Comparison of ENCODE assay signal across 11 cellular contexts in the genomic region with DNA sequence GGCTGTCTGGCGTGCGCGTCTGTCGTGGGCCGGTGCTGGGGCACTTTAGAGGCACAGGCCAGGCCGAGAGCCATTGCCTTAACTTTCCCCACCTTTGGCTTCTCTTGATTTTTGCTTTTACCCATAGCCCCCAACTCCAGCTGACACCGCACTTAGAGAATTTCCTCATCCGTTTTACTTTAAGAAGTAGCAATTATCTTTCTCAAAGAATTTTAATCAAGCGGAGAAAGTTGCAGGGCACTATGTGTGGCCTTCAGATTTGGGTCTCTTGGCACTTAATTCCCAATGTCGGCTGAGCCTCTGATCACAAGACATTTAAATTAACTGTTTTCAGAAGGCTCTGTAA. TPM values are rescaled to one million over a fixed set of nuclear protein-coding genes. Genes with fewer than 3 reads are reported as not detected.
DNase-seq lines count a peak whose midpoint lies in the region; ATAC-seq and TF ChIP-seq lines count a peak whose summit lies in the region.
"Had no signal": no experiment of that assay in that cellular context is flagged by ENCODE, and none has a peak within 500 bp of the region (broad histone marks: within the 10 kb centered on the region; RNA-seq: fewer than 3 reads in every experiment).

No MANE protein-coding gene starts in this region.

- peak overlapping the region; percentile 44 to 57 for H3K4me3 Mint-ChIP-seq in effector memory CD8-positive, alpha-beta T cell
- H3K4me3 Mint-ChIP-seq in naive B cell, result peak overlapping the region in 7 of 8 donors; percentile 42 to 80 (median 61)

- peaks cover 0 to 14% (median 0%) of the 10 kb centered on the region in 9 donors for H3K4me1 ChIP-seq in heart right ventricle
- H3K4me1 ChIP-seq in vagina, result peaks cover 7% of the 10 kb centered on the region
- H3K4me1 ChIP-seq in aorta (ENCODE audit: control insufficient read depth in 1 of 2, insufficient read depth in 2 of 2, low read length in 2 of 2), result no peaks in the 10 kb centered on the region
- peaks cover 2% of the 10 kb centered on the region for H3K4me1 ChIP-seq in ovary (ENCODE audit: insufficient read depth)

- TF ChIP-seq CTCF in heart right ventricle (IDR thresholded peaks at IDR 0.05) (no peak), vagina (IDR thresholded peaks at IDR 0.05) (no peak), ovary (IDR thresholded peaks at IDR 0.05) (no peak)

- ATAC-seq in heart right ventricle (no peak), left ventricle myocardium superior (no peak), naive B cell (ENCODE audit: low read depth in 2 of 2) (no peak), GM21367 (IDR thresholded peaks at IDR 0.05; ENCODE audit: unreplicated experiment) (no peak), aorta (ENCODE audit: low FRiP score) (no peak)
- ATAC-seq in effector memory CD8-positive, alpha-beta T cell (replicated peaks), result no peak

- peaks cover 18 to 95% (median 71%) of the 10 kb centered on the region in 7 donors for H3K27me3 ChIP-seq in heart right ventricle
- H3K27me3 ChIP-seq in vagina, result no peaks in the 10 kb centered on the region
- peaks cover 0 to 2% of the 10 kb centered on the region in 2 donors for H3K27me3 ChIP-seq in aorta (ENCODE audit: control insufficient read depth in 1 of 2, insufficient read depth in 2 of 2, low read length in 1 of 2)
- H3K27me3 ChIP-seq in ovary, result no peaks in the 10 kb centered on the region

- intact Hi-C loops in heart right ventricle (cut with DNase I), result no loop called here
- intact Hi-C loops in left ventricle myocardium superior (cut with micrococcal nuclease), result no loop called here
- intact Hi-C loops in vagina (cut with DNase I), result no loop called here
- intact Hi-C loops in aorta (cut with DNase I), result loop anchor here in 1 of 2 donors (10.0 kb wide), 1 partner anchor 1266 kb away; no protein-coding TSS in a partner anchor
- intact Hi-C loops in ovary (cut with DNase I), result no loop called here

- no peak for TF ChIP-seq EP300 in ovary (IDR thresholded peaks at IDR 0.05)

- H3K27ac ChIP-seq in heart right ventricle, result no peak overlapping the region
- H3K27ac ChIP-seq in vagina, result peak overlapping the region; percentile 50
- no peak overlapping the region for H3K27ac ChIP-seq in aorta (ENCODE audit: low read depth in 1 of 2, low read length in 2 of 2)
- H3K27ac ChIP-seq in ovary, result no peak overlapping the region

- DNase-seq in heart right ventricle, result no peak
- DNase-seq in left ventricle myocardium superior, result no peak
- DNase-seq in effector memory CD8-positive, alpha-beta T cell, result no peak
- DNase-seq in naive B cell, result no peak
- DNase-seq in vagina (ENCODE audit: extremely low spot score in 2 of 2), result no peak
- no peak for DNase-seq in aorta
- no peak for DNase-seq in ovary
- DNase-seq: BE2C; SHP77; stimulated activated CD4-positive, alpha-beta T cell treated with anti-CD3 and anti-CD28 coated beads, Interleukin-4, amount 100 ng/mL, for 1 hour had no signal

- H3K36me3 ChIP-seq in heart right ventricle (no peaks in the 10 kb centered on the region), vagina (no peaks in the 10 kb centered on the region), aorta (ENCODE audit: control insufficient read depth in 1 of 2, insufficient read depth in 2 of 2, low read length in 1 of 2) (no peaks in the 10 kb centered on the region), ovary (no peaks in the 10 kb centered on the region)
- H3K36me3 ChIP-seq: BE2C had no signal

- H3K4me3 ChIP-seq in heart right ventricle (peak overlapping the region in 6 of 10 donors; percentile 53 to 63 (median 54)), vagina (peak overlapping the region; percentile 55 to 56), aorta (ENCODE audit: low read length in 2 of 2) (no peak overlapping the region), ovary (no peak overlapping the region)

- H3K4me1 Mint-ChIP-seq in effector memory CD8-positive, alpha-beta T cell (ENCODE audit: low read depth in 2 of 2), result peaks cover 0 to 3% of the 10 kb centered on the region in 2 donors
- H3K4me1 Mint-ChIP-seq in naive B cell, result peaks cover 5 to 13% (median 10%) of the 10 kb centered on the region in 3 donors

- H3K9me3 ChIP-seq in heart right ventricle (no peaks in the 10 kb centered on the region), vagina (no peaks in the 10 kb centered on the region), aorta (ENCODE audit: control insufficient read depth, low read length) (no peaks in the 10 kb centered on the region), ovary (no peaks in the 10 kb centered on the region)
- H3K9me3 ChIP-seq: BE2C had no signal

- no peaks in the 10 kb centered on the region for H3K9me3 Mint-ChIP-seq in effector memory CD8-positive, alpha-beta T cell
- H3K9me3 Mint-ChIP-seq in naive B cell, result no peaks in the 10 kb centered on the region

- H3K36me3 Mint-ChIP-seq in effector memory CD8-positive, alpha-beta T cell (ENCODE audit: insufficient read depth), result no peaks in the 10 kb centered on the region
- no peaks in the 10 kb centered on the region for H3K36me3 Mint-ChIP-seq in naive B cell

- no peak overlapping the region for H3K27ac Mint-ChIP-seq in effector memory CD8-positive, alpha-beta T cell
- H3K27ac Mint-ChIP-seq in naive B cell, result no peak overlapping the region

- TF ChIP-seq POLR2A in vagina (IDR thresholded peaks at IDR 0.05) (no peak), ovary (IDR thresholded peaks at IDR 0.05) (no peak)

- 53 to 57% methylated on average over 10 of the region's 10 CpGs for WGBS in heart right ventricle, 2 donors
- WGBS in aorta, 2 donors, result 55 to 76% methylated on average over 10 of the region's 10 CpGs
- 71 to 81% (median 77%) methylated on average over 10 of the region's 10 CpGs for WGBS in ovary, 3 donors

- peaks cover 82 to 87% of the 10 kb centered on the region in 2 donors for H3K27me3 Mint-ChIP-seq in effector memory CD8-positive, alpha-beta T cell
- peaks cover 76 to 87% (median 86%) of the 10 kb centered on the region in 3 donors for H3K27me3 Mint-ChIP-seq in naive B cell

RNA-seq across cellular contexts. Expression of a gene that starts 1.2 kb away (rescaled TPM):
- total RNA-seq in heart right ventricle (10 to 100 TPM in 1 of 10 donors, 1 to 10 TPM in 8, under 1 TPM in 1; 0.96 to 24.9 (median 2.3) TPM), left ventricle myocardium superior (6.8 TPM), vagina (62.9 TPM), aorta (10 to 100 TPM in 1 of 2 donors, 1 to 10 TPM in 1; 7.0 to 19.0 TPM), ovary (10 to 100 TPM in 3 of 7 donors, 1 to 10 TPM in 4; 2.2 to 73.2 (median 9.6) TPM)
- polyA plus RNA-seq in heart right ventricle (1 to 10 TPM; 2.1 to 4.9 TPM), naive B cell (ENCODE audit: low read depth in 6 of 6) (not detected), aorta (1 to 10 TPM; 4.5 to 6.4 TPM), ovary (10 to 100 TPM in 1 of 2 donors, 1 to 10 TPM in 1; 9.9 to 21.7 TPM)

RNA-seq across cellular contexts. Expression of a gene that starts 38.3 kb away (rescaled TPM):
- total RNA-seq in heart right ventricle (1 to 10 TPM; 1.5 to 8.1 (median 2.0) TPM), left ventricle myocardium superior (2.3 TPM), vagina (21.1 TPM), aorta (10 to 100 TPM; 20.0 to 34.0 TPM), ovary (10 to 100 TPM in 6 of 7 donors, 1 to 10 TPM in 1; 8.6 to 27.3 (median 19.4) TPM)
- polyA plus RNA-seq in heart right ventricle (1 to 10 TPM; 1.8 to 1.9 TPM), naive B cell (ENCODE audit: low read depth in 6 of 6) (10 to 100 TPM in 1 of 6 donors, 1 to 10 TPM in 5; 3.4 to 10.3 (median 6.0) TPM), aorta (1 to 10 TPM; 4.0 to 6.6 TPM), ovary (1 to 10 TPM; 6.5 to 8.4 TPM)

Comparison
In these comparisons a context has a peak if more than half of its experiments do, and no peak if none do; other contexts are left out.
1. H3K4me3 ChIP-seq: peak in heart right ventricle (6 of 10) and vagina (2 of 2); none in aorta (0 of 2) and ovary (single experiment).